In genomic region chr20:20491110-20491783, GRCh38 we compare ENCODE assay signal across 11 cellular contexts.
DNase-seq lines count a peak whose midpoint lies in the region; ATAC-seq and TF ChIP-seq lines count a peak whose summit lies in the region.
"Had no signal": no experiment of that assay in that cellular context is flagged by ENCODE, and none has a peak within 500 bp of the region (broad histone marks: within the 10 kb centered on the region; RNA-seq: fewer than 3 reads in every experiment).

No MANE protein-coding gene starts in this region.

- H3K79me2 ChIP-seq in hepatocyte, result no peaks in the 10 kb centered on the region

- no peaks in the 10 kb centered on the region for H3K9me3 Mint-ChIP-seq in activated naive CD8-positive, alpha-beta T cell treated with anti-CD3 and anti-CD28 coated beads, Interleukin-2, amount 50 U/mL, for 24 hours

- peak overlapping the region; percentile 91 for H3K4me3 Mint-ChIP-seq in activated naive CD8-positive, alpha-beta T cell treated with anti-CD3 and anti-CD28 coated beads, Interleukin-2, amount 50 U/mL, for 24 hours

- in situ Hi-C loops in GM13977 (cut with MboI; ENCODE audit: low pct_unique_long_range_greater_than_20kb, low sequenced_read_pairs, unreplicated experiment), result no loop called here

- H4K20me1 ChIP-seq in hepatocyte (ENCODE audit: insufficient read depth, poor library complexity, severe bottlenecking), result no peaks in the 10 kb centered on the region

- H3K9me2 ChIP-seq in hepatocyte (replicated peaks; ENCODE audit: insufficient read depth), result no peaks in the 10 kb centered on the region

- peaks cover 61% of the 10 kb centered on the region for H3K36me3 Mint-ChIP-seq in activated naive CD8-positive, alpha-beta T cell treated with anti-CD3 and anti-CD28 coated beads, Interleukin-2, amount 50 U/mL, for 24 hours (ENCODE audit: low read depth)

- no peak overlapping the region for H3K4me3 ChIP-seq in hepatocyte
- H3K4me3 ChIP-seq: suprapubic skin had no signal

- ATAC-seq in GM19463 (IDR thresholded peaks at IDR 0.05; ENCODE audit: unreplicated experiment), result peak; percentile 39
- ATAC-seq in activated naive CD8-positive, alpha-beta T cell treated with anti-CD3 and anti-CD28 coated beads, Interleukin-2, amount 50 U/mL, for 24 hours, result peak; percentile 75
- ATAC-seq in HG03520 (IDR thresholded peaks at IDR 0.05; ENCODE audit: unreplicated experiment), result no peak

- no peaks in the 10 kb centered on the region for H3K27me3 ChIP-seq in hepatocyte
- H3K27me3 ChIP-seq: suprapubic skin had no signal

- no peaks in the 10 kb centered on the region for H3K36me3 ChIP-seq in hepatocyte (replicated peaks; ENCODE audit: insufficient read depth, low read depth)

- 96% methylated on average over 5 of the region's 5 CpGs for WGBS in hepatocyte (ENCODE audit: low lambda C conversion rate, missing lambda C conversion rate)

- no peaks in the 10 kb centered on the region for H3K4me1 ChIP-seq in hepatocyte (ENCODE audit: insufficient read depth)
- H3K4me1 ChIP-seq: suprapubic skin had no signal

- no peak overlapping the region for H3K27ac ChIP-seq in hepatocyte
- H3K27ac ChIP-seq: suprapubic skin had no signal

- DNase-seq in ELR (ENCODE audit: low read depth) (peak; percentile 39), iris pigment epithelial cell (ENCODE audit: low read depth) (peak; percentile 71), GM13977 (ENCODE audit: low spot score) (no peak), hepatocyte (ENCODE audit: low spot score) (no peak), activated gamma-delta T cell (lab: John Stamatoyannopoulos, UW) (no peak)
- peak; percentile 35 for DNase-seq in activated naive CD8-positive, alpha-beta T cell treated with anti-CD3 and anti-CD28 coated beads, Interleukin-2, amount 50 U/mL, for 24 hours
- DNase-seq: KBM-7, NCI-H2171 had no signal

- no peak for TF ChIP-seq CTCF in GM13977 (IDR thresholded peaks at IDR 0.05; ENCODE audit: extremely low read depth, insufficient read depth, missing control alignments)
- no peak for TF ChIP-seq CTCF in hepatocyte (IDR thresholded peaks at IDR 0.05; ENCODE audit: poor library complexity)

- H3K4me2 ChIP-seq in hepatocyte, result no peak overlapping the region

- H2AFZ ChIP-seq in hepatocyte, result no peak overlapping the region

- H3K27me3 Mint-ChIP-seq in activated naive CD8-positive, alpha-beta T cell treated with anti-CD3 and anti-CD28 coated beads, Interleukin-2, amount 50 U/mL, for 24 hours, result peaks cover 2% of the 10 kb centered on the region

- peak overlapping the region; percentile 100 for H3K27ac Mint-ChIP-seq in activated naive CD8-positive, alpha-beta T cell treated with anti-CD3 and anti-CD28 coated beads, Interleukin-2, amount 50 U/mL, for 24 hours

- peaks cover 80% of the 10 kb centered on the region for H3K4me1 Mint-ChIP-seq in activated naive CD8-positive, alpha-beta T cell treated with anti-CD3 and anti-CD28 coated beads, Interleukin-2, amount 50 U/mL, for 24 hours

- no peaks in the 10 kb centered on the region for H3K9me3 ChIP-seq in hepatocyte (ENCODE audit: low read depth)
- H3K9me3 ChIP-seq: suprapubic skin had no signal

Comparison
In these comparisons a context has a peak if more than half of its experiments do, and no peak if none do; other contexts are left out.
1. DNase-seq: peak in ELR (single experiment), activated naive CD8-positive, alpha-beta T cell treated with anti-CD3 and anti-CD28 coated beads, Interleukin-2, amount 50 U/mL, for 24 hours (single experiment) and iris pigment epithelial cell (single experiment); none in GM13977 (single experiment), hepatocyte (single experiment) and activated gamma-delta T cell (single experiment).